In genomic region chr21:41703857-41704501, GRCh38 we compare ENCODE assay signal across 14 cellular contexts.
DNase-seq lines count a peak whose midpoint lies in the region; ATAC-seq and TF ChIP-seq lines count a peak whose summit lies in the region.
"Had no signal": no experiment of that assay in that cellular context is flagged by ENCODE, and none has a peak within 500 bp of the region (broad histone marks: within the 10 kb centered on the region; RNA-seq: fewer than 3 reads in every experiment).

No MANE protein-coding gene starts in this region.

- H3K4me3 ChIP-seq in breast epithelium: no peak overlapping the region
- H3K4me3 ChIP-seq in mucosa of stomach (ENCODE audit: low read length): no peak overlapping the region
- no peak overlapping the region for H3K4me3 ChIP-seq in ovary
- H3K4me3 ChIP-seq in mesendoderm (ENCODE audit: low read length): no peak overlapping the region
- H3K4me3 ChIP-seq: thyroid gland had no signal

- no peak overlapping the region for H3K18ac ChIP-seq in mesendoderm (ENCODE audit: low read length)

- no peak overlapping the region for H3K56ac ChIP-seq in mesendoderm (ENCODE audit: low read length)

- no peak overlapping the region for H4K5ac ChIP-seq in mesendoderm (ENCODE audit: low read length)

- H3K23ac ChIP-seq in mesendoderm (ENCODE audit: low read length): no peak overlapping the region

- TF ChIP-seq CTCF in breast epithelium (IDR thresholded peaks at IDR 0.05) (no peak), ovary (IDR thresholded peaks at IDR 0.05) (no peak)

- H3K36me3 ChIP-seq in breast epithelium (no peaks in the 10 kb centered on the region), mucosa of stomach (ENCODE audit: control insufficient read depth, insufficient read depth, low read length) (no peaks in the 10 kb centered on the region), ovary (no peaks in the 10 kb centered on the region), mesendoderm (ENCODE audit: control insufficient read depth, insufficient read depth, low read length) (no peaks in the 10 kb centered on the region)
- H3K36me3 ChIP-seq: thyroid gland had no signal

- H3K9me3 ChIP-seq in breast epithelium (no peaks in the 10 kb centered on the region), mucosa of stomach (ENCODE audit: control insufficient read depth, low read length) (no peaks in the 10 kb centered on the region), ovary (no peaks in the 10 kb centered on the region)
- H3K9me3 ChIP-seq: thyroid gland had no signal

- H3K79me1 ChIP-seq in mesendoderm (ENCODE audit: low read length): no peaks in the 10 kb centered on the region

- intact Hi-C loops in breast epithelium (cut with DNase I; ENCODE audit: low total_unique reads): no loop called here
- intact Hi-C loops in ovary (cut with DNase I): loop anchor here in 2 of 4 donors (5.0 to 10.0 kb wide), 2 partner anchors 51 to 133 kb away; no protein-coding TSS in a partner anchor

- DNase-seq in DMS53 treated with DMSO at 0.1 percent for 48 hours (lab: John Stamatoyannopoulos, UW; ENCODE audit: unreplicated experiment) (peak; percentile 87), NCI-H2196 (lab: John Stamatoyannopoulos, UW; ENCODE audit: unreplicated experiment) (peak; percentile 60), breast epithelium (ENCODE audit: low spot score in 2 of 2) (peak; percentile 72 to 79), ovary (no peak), mesendoderm (no peak)
- DNase-seq in activated CD4-positive, CD25-positive, alpha-beta regulatory T cell treated with anti-CD3 and anti-CD28 coated beads, Interleukin-2, amount 50 U/mL, for 72 hours: no peak
- DNase-seq: activated naive CD4-positive, alpha-beta T cell treated with anti-CD3 and anti-CD28 coated beads, Interleukin-2, amount 10 ng/mL, durations not matched to agents 7 days and 5 days; DMS 273 treated with DMSO at 0.1 percent for 48 hours; effector memory CD4-positive, alpha-beta T cell; HFFc6; NCI-H1092 treated with DMSO at 0.1 percent for 48 hours; thyroid gland had no signal

- H3K4me2 ChIP-seq in mesendoderm (ENCODE audit: low read length): no peak overlapping the region

- H2BK5ac ChIP-seq in mesendoderm (ENCODE audit: low read length): no peak overlapping the region

- no peaks in the 10 kb centered on the region for H3K79me2 ChIP-seq in mesendoderm (ENCODE audit: control insufficient read depth, insufficient read depth, low read length)

- H3K4me1 ChIP-seq in breast epithelium (peaks cover 0 to 6% of the 10 kb centered on the region in 2 donors), mucosa of stomach (ENCODE audit: control insufficient read depth, insufficient read depth, low read length) (peaks cover 58% of the 10 kb centered on the region), ovary (ENCODE audit: insufficient read depth) (no peaks in the 10 kb centered on the region), mesendoderm (ENCODE audit: control insufficient read depth, low read depth, low read length) (peaks cover 9% of the 10 kb centered on the region)

- H4K8ac ChIP-seq in mesendoderm (ENCODE audit: low read depth, low read length): no peak overlapping the region

- no peak overlapping the region for H3K4ac ChIP-seq in mesendoderm (ENCODE audit: low read depth, low read length)

- H3K9ac ChIP-seq in mucosa of stomach (ENCODE audit: low read length): peak overlapping the region; percentile 55
- no peak overlapping the region for H3K9ac ChIP-seq in mesendoderm (ENCODE audit: low read length)

- H2BK120ac ChIP-seq in mesendoderm (ENCODE audit: low read depth, low read length): no peak overlapping the region

- 67 to 71% (median 71%) methylated on average over 18 of the region's 18 CpGs for WGBS in ovary, 3 donors
- WGBS in mesendoderm (ENCODE audit: extremely low coverage, insufficient coverage, low lambda C conversion rate): no CpG with 5 or more reads among the region's 18 CpGs

- no peak for ATAC-seq in HG02973 (IDR thresholded peaks at IDR 0.05; ENCODE audit: unreplicated experiment)

- H2BK15ac ChIP-seq in mesendoderm (replicated peaks; ENCODE audit: low read depth): no peak overlapping the region

- peak overlapping the region; percentile 57 to 69 for H3K27ac ChIP-seq in breast epithelium
- no peak overlapping the region for H3K27ac ChIP-seq in ovary
- no peak overlapping the region for H3K27ac ChIP-seq in mesendoderm (ENCODE audit: low read depth, low read length)
- H3K27ac ChIP-seq: thyroid gland had no signal

- TF ChIP-seq POLR2A in breast epithelium (IDR thresholded peaks at IDR 0.05): no peak
- no peak for TF ChIP-seq POLR2A in ovary (IDR thresholded peaks at IDR 0.05)

- no peaks in the 10 kb centered on the region for H3K27me3 ChIP-seq in breast epithelium
- no peaks in the 10 kb centered on the region for H3K27me3 ChIP-seq in mucosa of stomach (ENCODE audit: control insufficient read depth, insufficient read depth, low read length)
- no peaks in the 10 kb centered on the region for H3K27me3 ChIP-seq in ovary
- no peaks in the 10 kb centered on the region for H3K27me3 ChIP-seq in mesendoderm (ENCODE audit: insufficient read depth, low read length, poor library complexity)
- H3K27me3 ChIP-seq: thyroid gland had no signal

- H2AK5ac ChIP-seq in mesendoderm (ENCODE audit: low read length): no peak overlapping the region

- no peak for TF ChIP-seq EP300 in ovary (IDR thresholded peaks at IDR 0.05)

Comparison
In these comparisons a context has a peak if more than half of its experiments do, and no peak if none do; other contexts are left out.
1. DNase-seq: peak in DMS53 treated with DMSO at 0.1 percent for 48 hours (single experiment), NCI-H2196 (single experiment) and breast epithelium (2 of 2); none in ovary (0 of 5), mesendoderm (single experiment) and activated CD4-positive, CD25-positive, alpha-beta regulatory T cell treated with anti-CD3 and anti-CD28 coated beads, Interleukin-2, amount 50 U/mL, for 72 hours (single experiment).
2. H3K27ac ChIP-seq: peak in breast epithelium (2 of 2); none in ovary (0 of 2) and mesendoderm (single experiment).